ENCODE assay signal across 29 cellular contexts in genomic region chr7:124937076-124937475, GRCh38.
"Had no signal": no experiment of that assay in that cellular context is flagged by ENCODE, and none has a peak within 500 bp of the region (broad histone marks: within the 10 kb centered on the region; RNA-seq: fewer than 3 reads in every experiment).

No MANE protein-coding gene starts in this region.

- H3K9me3 ChIP-seq: neutrophil, pancreas, prostate gland, right lobe of liver, sigmoid colon, suprapubic skin, testis, tibial artery, transverse colon, upper lobe of right lung, uterus had no signal

- DNase-seq: naive thymus-derived CD8-positive, alpha-beta T cell; nephron progenitor cell; nucleus accumbens; pancreas; right cardiac atrium; right lobe of liver; sigmoid colon; small intestine; stimulated activated CD4-positive, alpha-beta T cell treated with anti-CD3 and anti-CD28 coated beads, Interleukin-12 subunit alpha, Interleukin-12 subunit beta, amount 100 ng/mL, for 4 hours; stimulated activated CD4-positive, alpha-beta T cell treated with anti-CD3 and anti-CD28 coated beads, Interleukin-1b, Interleukin-23, amount 100 ng/mL, for 48 hours; stimulated activated CD4-positive, alpha-beta T cell treated with anti-CD3 and anti-CD28 coated beads, Interleukin-4, amount 100 ng/mL, for 1 hour; stimulated activated CD4-positive, alpha-beta T cell treated with anti-CD3 and anti-CD28 coated beads, Interleukin-4, amount 100 ng/mL, for 4 hours; stimulated activated CD8-positive, alpha-beta memory T cell treated with anti-CD3 and anti-CD28 coated beads, Interleukin-4, amount 100 ng/mL, for 48 hours; stimulated activated naive CD4-positive, alpha-beta T cell; stimulated activated naive CD8-positive, alpha-beta T cell treated with anti-CD3 and anti-CD28 coated beads, Interleukin-15, amount 100 ng/mL, for 72 hours; stimulated activated naive CD8-positive, alpha-beta T cell treated with anti-CD3 and anti-CD28 coated beads, Interleukin-15, Interleukin-2, amounts not matched to agents 100 U/mL and 50 U/mL, for 24 hours; substantia nigra; testis; tibial artery; transverse colon; upper lobe of right lung; uterus had no signal

- H3K27ac ChIP-seq: neutrophil, pancreas, prostate gland, right lobe of liver, sigmoid colon, suprapubic skin, testis, tibial artery, transverse colon, upper lobe of right lung, uterus had no signal

- H3K4me1 Mint-ChIP-seq: naive thymus-derived CD8-positive, alpha-beta T cell; neural crest cell; stimulated activated memory B cell treated with anti-CD40 and anti-IgM and Interleukin-4, amounts not matched to agents 10 μg/mL and 1 μg/mL and 100 μg/mL, for 72 hours; stimulated activated naive CD8-positive, alpha-beta T cell treated with anti-CD3 and anti-CD28 coated beads, Interleukin-15, amount 100 ng/mL, for 72 hours had no signal

- H3K36me3 ChIP-seq: neutrophil, pancreas, prostate gland, right lobe of liver, sigmoid colon, suprapubic skin, tibial artery, transverse colon, upper lobe of right lung, uterus had no signal

- ATAC-seq: naive thymus-derived CD8-positive, alpha-beta T cell; natural killer cell treated with Interleukin-12 subunit alpha and Interleukin-12 subunit beta and Interleukin-15 and Interleukin-18, amount 100 ng/mL, for 72 hours; pancreas; right cardiac atrium; right lobe of liver; stimulated activated memory B cell treated with anti-CD40 and anti-IgM and Interleukin-4, amounts not matched to agents 10 μg/mL and 1 μg/mL and 100 μg/mL, for 72 hours; stimulated activated naive CD8-positive, alpha-beta T cell treated with anti-CD3 and anti-CD28 coated beads, Interleukin-15, amount 100 ng/mL, for 72 hours; stimulated activated naive CD8-positive, alpha-beta T cell treated with anti-CD3 and anti-CD28 coated beads, Interleukin-15, Interleukin-2, amounts not matched to agents 100 U/mL and 50 U/mL, for 24 hours; upper lobe of right lung had no signal

- H3K27me3 ChIP-seq: pancreas, right lobe of liver, sigmoid colon, testis, tibial artery, transverse colon, upper lobe of right lung, uterus had no signal

- H3K4me3 ChIP-seq: pancreas, prostate gland, right lobe of liver, sigmoid colon, suprapubic skin, testis, tibial artery, transverse colon, upper lobe of right lung, uterus had no signal

- H3K4me1 ChIP-seq: pancreas, prostate gland, right lobe of liver, sigmoid colon, suprapubic skin, testis, tibial artery, transverse colon, upper lobe of right lung, uterus had no signal

- H3K27ac Mint-ChIP-seq: naive thymus-derived CD8-positive, alpha-beta T cell; natural killer cell treated with Interleukin-12 subunit alpha and Interleukin-12 subunit beta and Interleukin-15 and Interleukin-18, amount 100 ng/mL, for 72 hours; nephron progenitor cell; stimulated activated memory B cell treated with anti-CD40 and anti-IgM and Interleukin-4, amounts not matched to agents 10 μg/mL and 1 μg/mL and 100 μg/mL, for 72 hours; stimulated activated naive CD8-positive, alpha-beta T cell treated with anti-CD3 and anti-CD28 coated beads, Interleukin-15, amount 100 ng/mL, for 72 hours; type B pancreatic cell had no signal

- H3K27me3 Mint-ChIP-seq: stimulated activated memory B cell treated with anti-CD40 and anti-IgM and Interleukin-4, amounts not matched to agents 10 μg/mL and 1 μg/mL and 100 μg/mL, for 72 hours; stimulated activated naive CD8-positive, alpha-beta T cell treated with anti-CD3 and anti-CD28 coated beads, Interleukin-15, amount 100 ng/mL, for 72 hours had no signal

- H3K4me3 Mint-ChIP-seq: naive thymus-derived CD8-positive, alpha-beta T cell; natural killer cell treated with Interleukin-12 subunit alpha and Interleukin-12 subunit beta and Interleukin-15 and Interleukin-18, amount 100 ng/mL, for 72 hours; nephron progenitor cell; neural crest cell; stimulated activated memory B cell treated with anti-CD40 and anti-IgM and Interleukin-4, amounts not matched to agents 10 μg/mL and 1 μg/mL and 100 μg/mL, for 72 hours; stimulated activated naive CD8-positive, alpha-beta T cell treated with anti-CD3 and anti-CD28 coated beads, Interleukin-15, amount 100 ng/mL, for 72 hours; type B pancreatic cell had no signal

- H3K36me3 Mint-ChIP-seq: natural killer cell treated with Interleukin-12 subunit alpha and Interleukin-12 subunit beta and Interleukin-15 and Interleukin-18, amount 100 ng/mL, for 72 hours; type B pancreatic cell had no signal
